Comparison of ENCODE assay signal across 8 cellular contexts in genomic region chr2:102142829-102143449, GRCh38. TPM values are rescaled to one million over a fixed set of nuclear protein-coding genes. Genes with fewer than 3 reads are reported as not detected.
DNase-seq lines count a peak whose midpoint lies in the region; ATAC-seq and TF ChIP-seq lines count a peak whose summit lies in the region.

No MANE protein-coding gene starts in this region.

- peaks cover 47% of the 10 kb centered on the region for H3K4me1 ChIP-seq in parathyroid adenoma

- H2AFZ ChIP-seq in parathyroid adenoma, result peak overlapping the region; percentile 80

- ATAC-seq in T-cell (replicated peaks in 1 of 4) (no peak), HG02938 (IDR thresholded peaks at IDR 0.05; ENCODE audit: unreplicated experiment) (no peak)

- in situ Hi-C loops in Caki2 (cut with HindIII; ENCODE audit: low pct_unique_long_range_greater_than_20kb, low sequenced_read_pairs), result no loop called here

- CTCF ChIA-PET in T-cell (lab: Charles Lee), result no interaction called here

- H3K9me3 ChIP-seq in parathyroid adenoma (ENCODE audit: control insufficient read depth, low read length), result no peaks in the 10 kb centered on the region

- no peak for TF ChIP-seq CTCF in fibroblast of the aortic adventitia (IDR thresholded peaks at IDR 0.05; ENCODE audit: insufficient read depth, low read length)
- no peak for TF ChIP-seq CTCF in parathyroid adenoma (IDR thresholded peaks at IDR 0.05)

- H3K9me3 Mint-ChIP-seq in T-cell, result peaks cover 19 to 37% (median 19%) of the 10 kb centered on the region in 3 donors

- peak overlapping the region in 1 of 2 donors; percentile 75 for H3K27ac Mint-ChIP-seq in T-cell

- H3K36me3 Mint-ChIP-seq in T-cell, result peaks cover 3% of the 10 kb centered on the region

- no peaks in the 10 kb centered on the region for H3K27me3 ChIP-seq in parathyroid adenoma (ENCODE audit: control insufficient read depth, insufficient read depth, low read length)

- peaks cover 8 to 27% (median 19%) of the 10 kb centered on the region in 3 donors for H3K4me1 Mint-ChIP-seq in T-cell

- H3K36me3 ChIP-seq in parathyroid adenoma (ENCODE audit: control insufficient read depth, insufficient read depth, low read length), result no peaks in the 10 kb centered on the region

- POLR2A ChIA-PET in T-cell (lab: Charles Lee), result no interaction called here

- peak overlapping the region; percentile 47 to 72 (median 66) for H3K4me3 Mint-ChIP-seq in T-cell

- peak; percentile 15 for DNase-seq in Caki2 (ENCODE audit: low read depth)
- no peak for DNase-seq in T-cell
- DNase-seq in fibroblast of the aortic adventitia (ENCODE audit: low read depth), result peak; percentile 67
- no peak for DNase-seq in cortex of kidney (lab: John Stamatoyannopoulos, UW)
- DNase-seq in Ammon's horn (ENCODE audit: low spot score), result no peak
- no peak for DNase-seq in T1000 (lab: John Stamatoyannopoulos, UW)

- peaks cover 47% of the 10 kb centered on the region for H3K79me2 ChIP-seq in parathyroid adenoma

- H3K27me3 Mint-ChIP-seq in T-cell, result peaks cover 22 to 37% of the 10 kb centered on the region in 2 donors

- H3K4me2 ChIP-seq in parathyroid adenoma (ENCODE audit: low read length), result peak overlapping the region; percentile 87

- peak overlapping the region; percentile 96 for H3K27ac ChIP-seq in parathyroid adenoma

- H3K9ac ChIP-seq in parathyroid adenoma, result peak overlapping the region; percentile 62

- H3K4me3 ChIP-seq in fibroblast of the aortic adventitia (ENCODE audit: low read depth, low read length), result peak overlapping the region; percentile 92
- H3K4me3 ChIP-seq in parathyroid adenoma (ENCODE audit: low read depth, low read length), result peak overlapping the region; percentile 90

RNA-seq across cellular contexts. Expression of gene IL1R1, which starts 0.4 kb away (rescaled TPM):
- total RNA-seq in Caki2 (2014; rRNA removed; shearing (Covaris generic); ENCODE audit: low replicate concordance), result 1.5 TPM in 1 of 2 replicates, not detected in the other
- total RNA-seq in T-cell (1 to 10 TPM in 4 of 5 donors, under 1 TPM in 1; 0.43 to 4.5 (median 1.7) TPM), fibroblast of the aortic adventitia (ENCODE audit: low replicate concordance) (150 and 152 TPM in 2 replicates)

RNA-seq across cellular contexts. Expression of gene IL1RL2, which starts 43.9 kb away (rescaled TPM):
- total RNA-seq in Caki2 (2014; rRNA removed; shearing (Covaris generic); ENCODE audit: low replicate concordance), result not detected in 2 replicates
- not detected for total RNA-seq in T-cell
- total RNA-seq in fibroblast of the aortic adventitia (ENCODE audit: low replicate concordance), result 1.7 and 9.8 TPM in 2 replicates

Comparison
In these comparisons a context has a peak if more than half of its experiments do, and no peak if none do; other contexts are left out.
1. DNase-seq: peak in Caki2 (single experiment) and fibroblast of the aortic adventitia (single experiment); none in T-cell (0 of 34), cortex of kidney (single experiment), Ammon's horn (single experiment) and T1000 (single experiment).
2. RNA of gene IL1R1, which starts 0.4 kb away (total RNA-seq): 150 to 152 TPM in fibroblast of the aortic adventitia; 0.43 to 4.5 TPM in T-cell and 1.5 TPM in Caki2; every median in the first group is over 10 times any median in the second.